17 cellular contexts compared by ENCODE assay signal in genomic region chr20:32970115-32970972, GRCh38. TPM values are rescaled to one million over a fixed set of nuclear protein-coding genes. Genes with fewer than 3 reads are reported as not detected.
DNase-seq lines count a peak whose midpoint lies in the region; ATAC-seq, FAIRE-seq and TF ChIP-seq lines count a peak whose summit lies in the region.
"Had no signal": no experiment of that assay in that cellular context is flagged by ENCODE, and none has a peak within 500 bp of the region (broad histone marks: within the 10 kb centered on the region; RNA-seq: fewer than 3 reads in every experiment).

No MANE protein-coding gene starts in this region.

- no peak overlapping the region for H3K4me3 ChIP-seq in Peyer's patch
- no peak overlapping the region for H3K4me3 ChIP-seq in kidney (ENCODE audit: low read length in 2 of 2)
- H3K4me3 ChIP-seq: thoracic aorta had no signal

- intact Hi-C loops in activated CD4-positive, alpha-beta T cell treated with anti-CD3 and anti-CD28 coated beads for 36 hours (cut with DNase I, micrococcal nuclease) = loop anchor here in 1 of 2 experiments (5.0 kb wide), 2 partner anchors 433 to 472 kb away; partner anchors contain the start of gene SNTA1
- intact Hi-C loops in kidney (cut with DNase I) = no loop called here

- no peaks in the 10 kb centered on the region for H3K9me3 ChIP-seq in Peyer's patch
- no peaks in the 10 kb centered on the region for H3K9me3 ChIP-seq in kidney (ENCODE audit: control insufficient read depth in 1 of 2, low read length in 2 of 2)
- H3K9me3 ChIP-seq: thoracic aorta had no signal

- no peak overlapping the region for H3K27ac Mint-ChIP-seq in activated CD4-positive, alpha-beta T cell treated with anti-CD3 and anti-CD28 coated beads for 36 hours
- H3K27ac Mint-ChIP-seq in stimulated activated naive B cell treated with anti-CD40 and anti-IgM and Interleukin-4, amounts not matched to agents 10 μg/mL and 1 μg/mL and 100 μg/mL, for 72 hours = peak overlapping the region; percentile 94

- H3K9me3 Mint-ChIP-seq in activated CD4-positive, alpha-beta T cell treated with anti-CD3 and anti-CD28 coated beads for 36 hours (ENCODE audit: low read depth) = no peaks in the 10 kb centered on the region
- no peaks in the 10 kb centered on the region for H3K9me3 Mint-ChIP-seq in stimulated activated naive B cell treated with anti-CD40 and anti-IgM and Interleukin-4, amounts not matched to agents 10 μg/mL and 1 μg/mL and 100 μg/mL, for 72 hours
- H3K9me3 Mint-ChIP-seq: brain had no signal

- no peak overlapping the region for H3K4me3 Mint-ChIP-seq in activated CD4-positive, alpha-beta T cell treated with anti-CD3 and anti-CD28 coated beads for 36 hours
- peak overlapping the region; percentile 26 to 42 for H3K4me3 Mint-ChIP-seq in stimulated activated naive B cell treated with anti-CD40 and anti-IgM and Interleukin-4, amounts not matched to agents 10 μg/mL and 1 μg/mL and 100 μg/mL, for 72 hours
- H3K4me3 Mint-ChIP-seq: brain had no signal

- peaks cover 7% of the 10 kb centered on the region for H3K36me3 Mint-ChIP-seq in activated CD4-positive, alpha-beta T cell treated with anti-CD3 and anti-CD28 coated beads for 36 hours (ENCODE audit: low read depth)
- H3K36me3 Mint-ChIP-seq in stimulated activated naive B cell treated with anti-CD40 and anti-IgM and Interleukin-4, amounts not matched to agents 10 μg/mL and 1 μg/mL and 100 μg/mL, for 72 hours = peaks cover 0 to 3% of the 10 kb centered on the region in 2 donors
- H3K36me3 Mint-ChIP-seq: brain had no signal

- TF ChIP-seq POLR2A in Peyer's patch (IDR thresholded peaks at IDR 0.05) = no peak

- no peaks in the 10 kb centered on the region for H3K36me3 ChIP-seq in Peyer's patch
- H3K36me3 ChIP-seq in kidney (ENCODE audit: control insufficient read depth in 1 of 2, insufficient read depth in 2 of 2, low read length in 2 of 2) = no peaks in the 10 kb centered on the region
- H3K36me3 ChIP-seq: thoracic aorta had no signal

- no peak for ATAC-seq in activated CD4-positive, alpha-beta T cell treated with anti-CD3 and anti-CD28 coated beads for 36 hours
- ATAC-seq in stimulated activated naive B cell treated with anti-CD40 and anti-IgM and Interleukin-4, amounts not matched to agents 10 μg/mL and 1 μg/mL and 100 μg/mL, for 72 hours (replicated peaks) = no peak
- no peak for ATAC-seq in HG03520 (IDR thresholded peaks at IDR 0.05; ENCODE audit: unreplicated experiment)

- peak; percentile 7 for DNase-seq in activated CD4-positive, alpha-beta T cell treated with anti-CD3 and anti-CD28 coated beads for 1 hour
- DNase-seq in activated CD4-positive, alpha-beta T cell treated with anti-CD3 and anti-CD28 coated beads for 36 hours = no peak
- DNase-seq in Peyer's patch = peak in 1 of 3 donors; percentile 43
- peak; percentile 42 for DNase-seq in kidney
- no peak for DNase-seq in stimulated activated naive B cell treated with anti-CD40 and anti-IgM and Interleukin-4, amounts not matched to agents 10 μg/mL and 1 μg/mL and 100 μg/mL, for 72 hours
- no peak for DNase-seq in NCI-H1048 (lab: John Stamatoyannopoulos, UW)
- no peak for DNase-seq in cortex of kidney (lab: John Stamatoyannopoulos, UW)
- DNase-seq: DMS153, hippocampal formation, NCI-H146, Right ventricle myocardium superior had no signal

- no peak overlapping the region for H3K9ac ChIP-seq in kidney (ENCODE audit: low read length in 2 of 2)

- FAIRE-seq in kidney (lab: Jason Lieb, UNC) = no peak
- FAIRE-seq: A204.1, TTC549 had no signal

- H3K4me1 Mint-ChIP-seq in activated CD4-positive, alpha-beta T cell treated with anti-CD3 and anti-CD28 coated beads for 36 hours = peaks cover 30% of the 10 kb centered on the region
- H3K4me1 Mint-ChIP-seq in stimulated activated naive B cell treated with anti-CD40 and anti-IgM and Interleukin-4, amounts not matched to agents 10 μg/mL and 1 μg/mL and 100 μg/mL, for 72 hours = peaks cover 43 to 47% of the 10 kb centered on the region in 2 donors

- H3K27me3 ChIP-seq in Peyer's patch = no peaks in the 10 kb centered on the region

- no peaks in the 10 kb centered on the region for H3K27me3 Mint-ChIP-seq in activated CD4-positive, alpha-beta T cell treated with anti-CD3 and anti-CD28 coated beads for 36 hours
- peaks cover 0 to under 1% of the 10 kb centered on the region in 2 donors for H3K27me3 Mint-ChIP-seq in stimulated activated naive B cell treated with anti-CD40 and anti-IgM and Interleukin-4, amounts not matched to agents 10 μg/mL and 1 μg/mL and 100 μg/mL, for 72 hours
- H3K27me3 Mint-ChIP-seq: brain had no signal

- H3K27ac ChIP-seq in Peyer's patch (peak overlapping the region; percentile 62 to 76 (median 66)), kidney (ENCODE audit: low read depth in 2 of 2, low read length in 2 of 2) (no peak overlapping the region)
- H3K27ac ChIP-seq: thoracic aorta had no signal

- CTCF ChIA-PET in activated CD4-positive, alpha-beta T cell treated with anti-CD3 and anti-CD28 coated beads for 36 hours (lab: Charles Lee) = interaction anchor here (0.5 to 0.7 kb wide), 2 partner anchors 13 to 40 kb away, joined by 4 read pairs; no protein-coding TSS in a partner anchor

- H3K4me1 ChIP-seq in Peyer's patch (peaks cover 0 to 46% (median 28%) of the 10 kb centered on the region in 4 donors), kidney (ENCODE audit: control insufficient read depth in 1 of 2, insufficient read depth in 1 of 2, low read depth in 1 of 2, low read length in 2 of 2) (no peaks in the 10 kb centered on the region)

- POLR2A ChIA-PET in activated CD4-positive, alpha-beta T cell treated with anti-CD3 and anti-CD28 coated beads for 36 hours (lab: Charles Lee) = interaction anchor here (0.6 to 0.7 kb wide), 2 partner anchors 25 to 681 kb away, joined by 3 read pairs; no protein-coding TSS in a partner anchor

- no peak for TF ChIP-seq CTCF in Peyer's patch (IDR thresholded peaks at IDR 0.05)
- TF ChIP-seq CTCF in kidney (IDR thresholded peaks at IDR 0.05; ENCODE audit: borderline replicate concordance, extremely low read depth, insufficient read depth) = no peak

RNA-seq across cellular contexts. Expression of gene SUN5, which starts 33.9 kb away (rescaled TPM):
- total RNA-seq in activated CD4-positive, alpha-beta T cell treated with anti-CD3 and anti-CD28 coated beads for 36 hours = not detected
- total RNA-seq in Peyer's patch (not detected), kidney (not detected)
- not detected for polyA plus RNA-seq in kidney (ENCODE audit: insufficient read depth, low read depth, low replicate concordance)
- total RNA-seq: epithelial cell of proximal tubule, Right ventricle myocardium superior, thoracic aorta had no signal

RNA-seq across cellular contexts. Expression of gene BPIFB2, which starts 37.2 kb away (rescaled TPM):
- not detected for total RNA-seq in activated CD4-positive, alpha-beta T cell treated with anti-CD3 and anti-CD28 coated beads for 36 hours
- total RNA-seq in Peyer's patch (not detected), kidney (not detected)
- polyA plus RNA-seq in kidney (ENCODE audit: insufficient read depth, low read depth, low replicate concordance) = not detected
- total RNA-seq: epithelial cell of proximal tubule, Right ventricle myocardium superior, thoracic aorta had no signal

Comparison
In these comparisons a context has a peak if more than half of its experiments do, and no peak if none do; other contexts are left out.
1. DNase-seq: peak in activated CD4-positive, alpha-beta T cell treated with anti-CD3 and anti-CD28 coated beads for 1 hour (single experiment) and kidney (single experiment); none in activated CD4-positive, alpha-beta T cell treated with anti-CD3 and anti-CD28 coated beads for 36 hours (single experiment), stimulated activated naive B cell treated with anti-CD40 and anti-IgM and Interleukin-4, amounts not matched to agents 10 μg/mL and 1 μg/mL and 100 μg/mL, for 72 hours (single experiment), NCI-H1048 (single experiment) and cortex of kidney (single experiment).
2. H3K27ac ChIP-seq: peak in Peyer's patch (4 of 4); none in kidney (0 of 2).